In genomic region chr18:36309436-36310391, GRCh38 we compare ENCODE assay signal across 1 cellular context.
TF ChIP-seq lines count a peak whose summit lies in the region.

No MANE protein-coding gene starts in this region.

TF ChIP-seq in HCT116, 20 proteins besides CTCF, POLR2A, EP300 and RAD21 (continued from another document):
- TF ChIP-seq POLR2AphosphoS5 (IDR thresholded peaks at IDR 0.05; ENCODE audit: low read depth, low read length) (0 out of 2 replicates have a peak, but pooled peaks have one; percentile 48), ATF3 (IDR thresholded peaks at IDR 0.05) (no peak), ZFX (IDR thresholded peaks at IDR 0.05) (no peak), EZH2phosphoT487 (IDR thresholded peaks at IDR 0.05; ENCODE audit: borderline replicate concordance) (no peak)
TF ChIP-seq in HCT116: peak in this region for 11.
